8 cellular contexts compared by ENCODE assay signal in the genomic region with DNA sequence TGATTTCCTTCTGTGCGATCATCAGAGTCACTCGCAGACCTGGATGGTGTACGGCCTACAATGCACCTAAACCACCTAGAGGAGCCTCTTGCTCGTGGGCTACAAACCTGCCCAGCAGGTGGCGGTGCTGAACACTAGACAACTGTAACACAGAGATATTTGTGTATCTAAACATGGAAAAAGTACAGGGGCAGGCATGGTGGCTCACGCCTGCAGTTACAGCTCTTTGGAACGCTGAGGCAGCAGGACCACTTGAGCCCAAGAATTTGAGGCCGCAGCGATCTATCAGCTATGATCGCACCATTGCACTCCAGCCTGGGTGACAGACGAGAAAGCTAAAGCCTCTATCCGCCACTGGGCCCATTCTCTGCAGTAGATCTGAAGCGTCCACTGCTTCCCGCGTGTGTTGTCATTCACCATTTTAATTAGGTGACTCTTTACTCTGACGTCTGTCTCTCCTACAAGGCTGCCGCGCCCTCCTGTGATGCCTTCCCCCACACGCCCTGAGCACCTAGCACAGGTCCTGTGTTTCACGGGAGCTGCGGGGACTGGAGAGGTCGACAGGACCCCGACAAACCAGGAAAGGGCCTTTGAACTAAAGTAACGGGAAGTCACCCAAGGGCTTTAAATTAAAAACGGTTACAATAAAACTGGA. TPM values are rescaled to one million over a fixed set of nuclear protein-coding genes. Genes with fewer than 3 reads are reported as not detected.
DNase-seq lines count a peak whose midpoint lies in the region; ATAC-seq and TF ChIP-seq lines count a peak whose summit lies in the region.

No MANE protein-coding gene starts in this region.

- peak; percentile 55 for ATAC-seq in HG02938 (IDR thresholded peaks at IDR 0.05; ENCODE audit: unreplicated experiment)

- H3K9me3 Mint-ChIP-seq in mesothelial cell of epicardium = no peaks in the 10 kb centered on the region

- peaks cover 5% of the 10 kb centered on the region for H3K36me3 Mint-ChIP-seq in mesothelial cell of epicardium

- H3K4me1 Mint-ChIP-seq in mesothelial cell of epicardium = peaks cover 12% of the 10 kb centered on the region

- peak overlapping the region; percentile 95 for H3K4me3 Mint-ChIP-seq in mesothelial cell of epicardium

- no peaks in the 10 kb centered on the region for H3K27me3 Mint-ChIP-seq in mesothelial cell of epicardium (ENCODE audit: low read depth)

- TF ChIP-seq CTCF in mesothelial cell of epicardium (IDR thresholded peaks at IDR 0.05; ENCODE audit: unreplicated experiment) = peak; percentile 72

- DNase-seq in NCI-H82 (lab: John Stamatoyannopoulos, UW) (peak; percentile 75), NCI-H82 treated with DMSO at 0.1 percent for 48 hours (lab: John Stamatoyannopoulos, UW; ENCODE audit: unreplicated experiment) (no peak), NCI-H2227 treated with DMSO at 0.1 percent for 48 hours (lab: John Stamatoyannopoulos, UW) (peak; percentile 49), mesothelial cell of epicardium (ENCODE audit: low spot score in 2 of 2, unreplicated experiment in 2 of 2) (peak in 1 of 2 experiments; percentile 82)
- peak; percentile 89 to 90 for DNase-seq in activated CD4-positive, alpha-beta T cell treated with anti-CD3 and anti-CD28 coated beads, Interleukin-2, amount 50 U/mL, for 4 hours
- DNase-seq in effector CD8-positive, alpha-beta T cell (lab: John Stamatoyannopoulos, UW) = peak; percentile 78
- DNase-seq in stimulated activated CD8-positive, alpha-beta memory T cell treated with anti-CD3 and anti-CD28 coated beads, Interleukin-4, amount 100 ng/mL, for 1 hour (ENCODE audit: low read depth in 2 of 2, low spot score in 1 of 2) = peak; percentile 55 to 75

- H3K27ac Mint-ChIP-seq in mesothelial cell of epicardium = peak overlapping the region; percentile 99

RNA-seq across cellular contexts. Expression of a gene that starts 0.8 kb away (rescaled TPM):
- 69.6 to 81.0 TPM (median 70.9 TPM) in 3 replicates for total RNA-seq in mesothelial cell of epicardium

RNA-seq across cellular contexts. Expression of a gene that starts 0.8 kb away (rescaled TPM):
- 38.6 to 44.9 TPM (median 39.5 TPM) in 3 replicates for total RNA-seq in mesothelial cell of epicardium

RNA-seq across cellular contexts. Expression of a gene that starts 28.8 kb away (rescaled TPM):
- total RNA-seq in mesothelial cell of epicardium = 2.1 to 3.7 TPM (median 2.1 TPM) in 3 replicates

RNA-seq across cellular contexts. Expression of a gene that starts 31.2 kb away (rescaled TPM):
- 14.3 to 16.9 TPM (median 16.9 TPM) in 3 replicates for total RNA-seq in mesothelial cell of epicardium

RNA-seq across cellular contexts. Expression of a gene that starts 39.3 kb away (rescaled TPM):
- total RNA-seq in mesothelial cell of epicardium = 0.25 to 0.49 TPM in 2 of 3 replicates, not detected in the other
